Comparison of ENCODE assay signal across 11 cellular contexts in genomic region chr5:142095035-142095434, GRCh38. TPM values are rescaled to one million over a fixed set of nuclear protein-coding genes. Genes with fewer than 3 reads are reported as not detected.
DNase-seq lines count a peak whose midpoint lies in the region; ATAC-seq, FAIRE-seq and TF ChIP-seq lines count a peak whose summit lies in the region.
"Had no signal": no experiment of that assay in that cellular context is flagged by ENCODE, and none has a peak within 500 bp of the region (broad histone marks: within the 10 kb centered on the region; RNA-seq: fewer than 3 reads in every experiment).

No MANE protein-coding gene starts in this region.

- no peaks in the 10 kb centered on the region for H3K36me3 ChIP-seq in HCT116 (ENCODE audit: control insufficient read depth in 1 of 2, insufficient read depth in 2 of 2, low read length in 2 of 2)
- no peaks in the 10 kb centered on the region for H3K36me3 ChIP-seq in heart right ventricle
- no peaks in the 10 kb centered on the region for H3K36me3 ChIP-seq in small intestine (ENCODE audit: control insufficient read depth in 2 of 2, insufficient read depth in 2 of 2, low read length in 2 of 2)

- RAD21 ChIA-PET in HCT116 (lab: Charles Lee; ENCODE audit: low non-redundant PET in 1 of 2, low total read pairs in 2 of 2, uncharacterized antibody in 2 of 2, unreplicated experiment in 2 of 2), result no interaction called here

- TF ChIP-seq CTCF in HCT116 (IDR thresholded peaks at IDR 0.05 in 2 of 3, conservative IDR thresholded peaks at IDR 0.05 in 1 of 3; ENCODE audit: borderline replicate concordance in 1 of 3, insufficient read depth in 1 of 3, low read depth in 2 of 3, low read length in 2 of 3) (no peak), heart right ventricle (IDR thresholded peaks at IDR 0.05) (no peak), omental fat pad (IDR thresholded peaks at IDR 0.05) (no peak)

- no peaks in the 10 kb centered on the region for H3K9me3 ChIP-seq in HCT116 (ENCODE audit: control insufficient read depth in 1 of 2, insufficient read depth in 1 of 2, low read depth in 1 of 2, low read length in 2 of 2)
- H3K9me3 ChIP-seq in heart right ventricle, result no peaks in the 10 kb centered on the region
- no peaks in the 10 kb centered on the region for H3K9me3 ChIP-seq in small intestine (ENCODE audit: control insufficient read depth, low read depth)

- intact Hi-C loops in HCT116 (cut with micrococcal nuclease), result no loop called here
- intact Hi-C loops in heart right ventricle (cut with DNase I), result loop anchor here in 2 of 10 donors (2.0 kb wide), 2 partner anchors 14 to 36 kb away; partner anchors contain the start of gene NDFIP1 (in 1 of the 2)

- CTCF ChIA-PET in HCT116 (lab: Charles Lee), result interaction anchor here (1.2 kb wide), 1 partner anchor 83 kb away, joined by 3 read pairs; the partner anchor contains the start of gene GNPDA1

- POLR2A ChIA-PET in HCT116 (lab: Charles Lee), result no interaction called here

- DNase-seq in HCT116 (ENCODE audit: low read depth, low spot score) (no peak), heart right ventricle (no peak), NCI-H748 treated with DMSO at 0.1 percent for 48 hours (lab: John Stamatoyannopoulos, UW) (no peak), iPS-NIHi11 (ENCODE audit: low spot score) (no peak), omental fat pad (ENCODE audit: low spot score) (no peak), small intestine (no peak)
- DNase-seq in activated CD8-positive, alpha-beta memory T cell treated with anti-CD3 and anti-CD28 coated beads for 4 hours (ENCODE audit: low read depth in 2 of 2), result peak; percentile 27 to 66
- DNase-seq in stimulated activated CD4-positive, alpha-beta T cell treated with anti-CD3 and anti-CD28 coated beads, TNF-alpha, amount 100 ng/mL, for 4 hours (ENCODE audit: low read depth in 3 of 3), result peak in 2 of 3 experiments; percentile 60 to 64
- DNase-seq: kidney, NCI-H526 treated with DMSO at 0.1 percent for 48 hours had no signal

- TF ChIP-seq RAD21 in HCT116 (IDR thresholded peaks at IDR 0.05; ENCODE audit: low read depth), result no peak

- 0 out of 4 replicates have a peak overlapping the region, but pooled peaks of 1 of the 2 experiments have one; percentile 0 for H3K4me3 ChIP-seq in HCT116 (replicated peaks in 1 of 2; ENCODE audit: low read depth in 1 of 2, low read length in 2 of 2)
- H3K4me3 ChIP-seq in heart right ventricle, result no peak overlapping the region
- H3K4me3 ChIP-seq in small intestine (ENCODE audit: low read depth in 1 of 2, low read length in 2 of 2), result no peak overlapping the region

- H4K20me1 ChIP-seq in HCT116 (ENCODE audit: insufficient read depth), result no peaks in the 10 kb centered on the region

- no TSS peak for BruUV-seq in HCT116 (replicated peaks; lab: Mats Ljungman, UMichigan)

- WGBS in heart right ventricle, 2 donors, result 35 to 42% methylated on average over 4 of the region's 4 CpGs
- 66 to 77% (median 76%) methylated on average over 4 of the region's 4 CpGs for WGBS in small intestine, 3 donors

- no peaks in the 10 kb centered on the region for H3K9me2 ChIP-seq in HCT116 (ENCODE audit: insufficient read depth)

- H3K27ac ChIP-seq in HCT116 (ENCODE audit: low read depth, low read length), result peak overlapping the region; percentile 19; the same call in 1 of the 2 replicates
- H3K27ac ChIP-seq in heart right ventricle, result peak overlapping the region; percentile 62 to 80 (median 76)
- H3K27ac ChIP-seq in small intestine (ENCODE audit: low read depth in 1 of 2, low read length in 1 of 2), result no peak overlapping the region

- no peak for TF ChIP-seq POLR2A in HCT116 (IDR thresholded peaks at IDR 0.05; ENCODE audit: borderline replicate concordance, extremely low read depth, insufficient read depth, insufficient read length)

- H3K4me2 ChIP-seq in HCT116 (ENCODE audit: low read length), result peak overlapping the region; percentile 70

- H3K27me3 ChIP-seq in HCT116 (ENCODE audit: insufficient read depth, low read length), result no peaks in the 10 kb centered on the region
- no peaks in the 10 kb centered on the region for H3K27me3 ChIP-seq in heart right ventricle
- H3K27me3 ChIP-seq in small intestine (ENCODE audit: control insufficient read depth in 2 of 2, insufficient read depth in 2 of 2, low read length in 2 of 2), result no peaks in the 10 kb centered on the region

- H3K9ac ChIP-seq in HCT116 (ENCODE audit: low read length), result peak overlapping the region; percentile 35

- H3K4me1 ChIP-seq in HCT116 (ENCODE audit: control insufficient read depth in 1 of 2, insufficient read depth in 2 of 2, low read length in 2 of 2) (peaks cover 10 to 28% of the 10 kb centered on the region in 2 experiments), heart right ventricle (peaks cover 0 to 22% (median 16%) of the 10 kb centered on the region in 9 donors), small intestine (ENCODE audit: control insufficient read depth in 2 of 2, insufficient read depth in 1 of 2, low read depth in 1 of 2, low read length in 1 of 2) (no peaks in the 10 kb centered on the region)

- H2AFZ ChIP-seq in HCT116 (ENCODE audit: low read depth, low read length, poor library complexity, severe bottlenecking), result peak overlapping the region; percentile 93

- no peaks in the 10 kb centered on the region for H3K79me2 ChIP-seq in HCT116 (ENCODE audit: insufficient read depth, low read length)

- ATAC-seq in HCT116 (peak; percentile 26; the same call in 1 of the 2 replicates), heart right ventricle (peak in 6 of 8 donors; percentile 42 to 68 (median 54)), omental fat pad (ENCODE audit: low FRiP score) (no peak)

- no peak for FAIRE-seq in small intestine (lab: Jason Lieb, UNC)
- FAIRE-seq: kidney, TTC549 had no signal

TF ChIP-seq in HCT116, 20 proteins besides CTCF, POLR2A, EP300 and RAD21:
- TF ChIP-seq POLR2AphosphoS5 (IDR thresholded peaks at IDR 0.05; ENCODE audit: low read depth, low read length), result no peak
- no peak for TF ChIP-seq YY1 (IDR thresholded peaks at IDR 0.05; ENCODE audit: extremely low read depth, insufficient replicate concordance, low read depth, low read length)
- no peak for TF ChIP-seq FOSL1 (IDR thresholded peaks at IDR 0.05; ENCODE audit: low read depth)

RNA-seq across cellular contexts. Expression of gene NDFIP1, which starts 13.5 kb away (rescaled TPM):
- total RNA-seq in HCT116 (2021; ENCODE audit: unreplicated experiment) (37.8 TPM), heart right ventricle (10 to 100 TPM; 52.7 to 67.4 (median 60.7) TPM), omental fat pad (10 to 100 TPM; 60.4 to 73.6 (median 64.6) TPM)
- polyA plus RNA-seq in HCT116 (2012), result 22.8 and 26.1 TPM in 2 replicates
- polyA plus RNA-seq in heart right ventricle (10 to 100 TPM; 25.2 to 52.8 TPM), small intestine (10 to 100 TPM; 28.9 to 40.4 (median 34.9) TPM)

Comparison
In these comparisons a context has a peak if more than half of its experiments do, and no peak if none do; other contexts are left out.
1. DNase-seq: peak in activated CD8-positive, alpha-beta memory T cell treated with anti-CD3 and anti-CD28 coated beads for 4 hours (2 of 2) and stimulated activated CD4-positive, alpha-beta T cell treated with anti-CD3 and anti-CD28 coated beads, TNF-alpha, amount 100 ng/mL, for 4 hours (2 of 3); none in HCT116 (single experiment), heart right ventricle (0 of 2), NCI-H748 treated with DMSO at 0.1 percent for 48 hours (single experiment), iPS-NIHi11 (single experiment), omental fat pad (single experiment) and small intestine (single experiment).
2. H3K27ac ChIP-seq: peak in HCT116 (single experiment) and heart right ventricle (10 of 10); none in small intestine (0 of 2).